In genomic region chr6:133191323-133191722, GRCh38 we compare ENCODE assay signal across 32 cellular contexts. TPM values are rescaled to one million over a fixed set of nuclear protein-coding genes. Genes with fewer than 3 reads are reported as not detected.
"Had no signal": no experiment of that assay in that cellular context is flagged by ENCODE, and none has a peak within 500 bp of the region (broad histone marks: within the 10 kb centered on the region; RNA-seq: fewer than 3 reads in every experiment).

No MANE protein-coding gene starts in this region.

- ATAC-seq: left colon; natural killer cell treated with Interleukin-12 subunit alpha and Interleukin-12 subunit beta and Interleukin-15 and Interleukin-18, amount 100 ng/mL, for 72 hours; sciatic nerve; stimulated activated effector memory CD8-positive, alpha-beta T cell treated with anti-CD3 and anti-CD28 coated beads, Interleukin-12 subunit alpha, Interleukin-12 subunit beta, amount 100 ng/mL, for 72 hours; stimulated activated naive CD8-positive, alpha-beta T cell treated with anti-CD3 and anti-CD28 coated beads, Interleukin-15, amount 100 ng/mL, for 72 hours; T-helper 17 cell; upper lobe of right lung had no signal

- H3K4me1 ChIP-seq: ascending aorta, prostate gland, thyroid gland, upper lobe of right lung had no signal

- H3K9me3 ChIP-seq: ascending aorta, ovary, prostate gland, thyroid gland, upper lobe of right lung had no signal

- DNase-seq: activated CD4-positive, alpha-beta memory T cell treated with anti-CD3 and anti-CD28 coated beads, Interleukin-2, amount 10 ng/mL, durations not matched to agents 7 days and 5 days; activated CD4-positive, alpha-beta T cell treated with anti-CD3 and anti-CD28 coated beads, Interleukin-2, amount 10 ng/mL, durations not matched to agents 7 days and 5 days; activated CD4-positive, CD25-positive, alpha-beta regulatory T cell treated with anti-CD3 and anti-CD28 coated beads, Interleukin-2, amount 50 U/mL, for 72 hours; activated CD8-positive, alpha-beta memory T cell treated with anti-CD3 and anti-CD28 coated beads, Interleukin-2, amount 50 U/mL, for 48 hours; activated gamma-delta T cell; activated naive CD4-positive, alpha-beta T cell treated with anti-CD3 and anti-CD28 coated beads, Interleukin-2, amount 10 ng/mL, durations not matched to agents 7 days and 5 days; activated naive CD8-positive, alpha-beta T cell treated with anti-CD3 and anti-CD28 coated beads, Interleukin-2, amount 10 ng/mL, durations not matched to agents 7 days and 5 days; activated T-cell treated with anti-CD3 and anti-CD28 coated beads, Interleukin-2, amount 50 U/mL, for 24 hours; cerebellar nuclear complex; dorsolateral prefrontal cortex; effector memory CD4-positive, alpha-beta T cell; glutamatergic neuron; immature natural killer cell; kidney; left colon; ovary; small intestine; stimulated activated CD4-positive, alpha-beta T cell treated with anti-CD3 and anti-CD28 coated beads, Interleukin-4, amount 100 ng/mL, for 24 hours; stimulated activated naive CD8-positive, alpha-beta T cell treated with anti-CD3 and anti-CD28 coated beads, Interleukin-15, amount 100 ng/mL, for 72 hours; T-helper 17 cell; T1000; thyroid gland; upper lobe of right lung; WERI-Rb-1 had no signal

- H3K27me3 ChIP-seq: ascending aorta, cardiac muscle cell, ovary, thyroid gland, upper lobe of right lung had no signal

- H3K36me3 ChIP-seq: ascending aorta, cardiac muscle cell, ovary, prostate gland, thyroid gland, upper lobe of right lung, WERI-Rb-1 had no signal

- H3K27ac ChIP-seq: ascending aorta, cardiac muscle cell, coronary artery, dorsolateral prefrontal cortex, ovary, prostate gland, thyroid gland, upper lobe of right lung, WERI-Rb-1 had no signal

- H3K4me3 ChIP-seq: ascending aorta, cardiac muscle cell, coronary artery, dorsolateral prefrontal cortex, ovary, prostate gland, thyroid gland, upper lobe of right lung had no signal

RNA-seq across cellular contexts. Expression of gene EYA4, which starts 49.8 kb away (rescaled TPM):
- total RNA-seq: activated CD4-positive, alpha-beta memory T cell treated with anti-CD3 and anti-CD28 coated beads, Interleukin-2, amount 10 ng/mL, durations not matched to agents 7 days and 5 days; activated CD4-positive, alpha-beta T cell treated with anti-CD3 and anti-CD28 coated beads, Interleukin-2, amount 10 ng/mL, durations not matched to agents 7 days and 5 days; activated naive CD8-positive, alpha-beta T cell treated with anti-CD3 and anti-CD28 coated beads, Interleukin-2, amount 10 ng/mL, durations not matched to agents 7 days and 5 days; epithelial cell of proximal tubule; natural killer cell treated with Interleukin-12 subunit alpha and Interleukin-12 subunit beta and Interleukin-15 and Interleukin-18, amount 100 ng/mL, for 72 hours; T-helper 17 cell had no signal
- polyA plus RNA-seq: immature natural killer cell had no signal
